8 cellular contexts compared by ENCODE assay signal in the genomic region with DNA sequence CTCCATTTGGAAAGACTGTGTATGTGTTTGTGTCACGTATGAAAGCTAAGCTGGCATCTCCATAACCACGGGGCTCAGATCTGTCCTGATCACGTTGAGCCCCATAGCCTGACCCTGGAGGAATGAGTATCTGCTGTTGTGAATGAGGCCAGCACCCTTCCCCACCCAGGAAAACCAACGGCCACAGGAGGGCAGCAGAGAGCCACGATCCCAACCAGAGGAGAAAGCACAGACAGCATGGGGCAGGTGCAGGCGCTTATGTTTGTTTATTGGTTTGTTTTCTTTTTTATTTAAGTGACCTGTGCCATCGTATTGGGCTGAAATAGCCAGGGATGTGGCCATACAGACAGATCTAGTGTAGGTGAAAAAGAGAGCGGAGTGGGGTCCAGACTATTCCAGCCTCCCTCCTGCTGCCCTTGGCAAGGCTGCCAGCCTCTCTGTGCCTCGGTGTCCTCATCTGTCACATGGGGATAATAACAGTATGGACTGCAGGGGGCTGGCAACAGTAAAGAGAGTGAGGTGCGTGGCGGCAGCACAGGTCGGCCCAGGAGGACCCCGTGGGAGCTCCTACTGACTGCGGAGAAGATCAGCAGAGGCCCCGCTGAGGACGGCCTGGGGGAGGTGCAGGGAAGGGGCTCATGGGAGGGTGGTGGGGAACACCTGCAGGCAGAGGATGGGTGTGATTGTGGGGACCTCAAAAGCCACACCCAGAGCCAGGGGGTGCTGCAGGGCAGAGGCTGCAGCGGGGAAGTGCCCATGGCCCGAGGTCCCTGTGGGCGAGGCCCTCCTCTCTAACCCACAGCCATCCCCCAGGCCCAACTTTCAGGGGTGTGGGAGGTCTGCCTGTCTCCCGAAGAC.
DNase-seq lines count a peak whose midpoint lies in the region; ATAC-seq lines count a peak whose summit lies in the region.

No MANE protein-coding gene starts in this region.

- H3K9me3 Mint-ChIP-seq in central memory CD8-positive, alpha-beta T cell = peaks cover 4% of the 10 kb centered on the region

- DNase-seq in AG08396 (ENCODE audit: low spot score) (peak; percentile 87), NCI-H345 (lab: John Stamatoyannopoulos, UW) (peak; percentile 87), left kidney (ENCODE audit: low read depth, low spot score) (peak; percentile 92)
- DNase-seq in activated CD4-positive, CD25-positive, alpha-beta regulatory T cell treated with anti-CD3 and anti-CD28 coated beads, Interleukin-2, amount 50 U/mL, for 72 hours = peak; percentile 95
- peak; percentile 86 to 96 for DNase-seq in central memory CD8-positive, alpha-beta T cell (ENCODE audit: low spot score in 2 of 2)
- DNase-seq in stimulated activated CD4-positive, alpha-beta T cell treated with anti-CD3 and anti-CD28 coated beads, Interleukin-4, amount 100 ng/mL, for 48 hours (ENCODE audit: low read depth in 2 of 2) = peak; percentile 84 to 97

- peak; percentile 79 for ATAC-seq in GM18909 (IDR thresholded peaks at IDR 0.05; ENCODE audit: poor library complexity, unreplicated experiment)
- peak; percentile 77 for ATAC-seq in HG03159 (IDR thresholded peaks at IDR 0.05; ENCODE audit: unreplicated experiment)
- ATAC-seq in central memory CD8-positive, alpha-beta T cell (replicated peaks; ENCODE audit: extremely low read depth, poor library complexity, severe bottlenecking) = peak; percentile 55

- peak overlapping the region; percentile 99 for H3K27ac Mint-ChIP-seq in central memory CD8-positive, alpha-beta T cell (ENCODE audit: low read depth)

- peak overlapping the region; percentile 84 for H3K4me3 Mint-ChIP-seq in central memory CD8-positive, alpha-beta T cell

- peaks cover 20% of the 10 kb centered on the region for H3K4me1 Mint-ChIP-seq in central memory CD8-positive, alpha-beta T cell

- no peaks in the 10 kb centered on the region for H3K27me3 Mint-ChIP-seq in central memory CD8-positive, alpha-beta T cell

- peaks cover 16% of the 10 kb centered on the region for H3K36me3 Mint-ChIP-seq in central memory CD8-positive, alpha-beta T cell (ENCODE audit: insufficient read depth)

Comparison
In these comparisons a context has a peak if more than half of its experiments do, and no peak if none do; other contexts are left out.
1. Peak in every context shown above with its lines: DNase-seq and ATAC-seq.